ENCODE assay signal across 13 cellular contexts in the genomic region with DNA sequence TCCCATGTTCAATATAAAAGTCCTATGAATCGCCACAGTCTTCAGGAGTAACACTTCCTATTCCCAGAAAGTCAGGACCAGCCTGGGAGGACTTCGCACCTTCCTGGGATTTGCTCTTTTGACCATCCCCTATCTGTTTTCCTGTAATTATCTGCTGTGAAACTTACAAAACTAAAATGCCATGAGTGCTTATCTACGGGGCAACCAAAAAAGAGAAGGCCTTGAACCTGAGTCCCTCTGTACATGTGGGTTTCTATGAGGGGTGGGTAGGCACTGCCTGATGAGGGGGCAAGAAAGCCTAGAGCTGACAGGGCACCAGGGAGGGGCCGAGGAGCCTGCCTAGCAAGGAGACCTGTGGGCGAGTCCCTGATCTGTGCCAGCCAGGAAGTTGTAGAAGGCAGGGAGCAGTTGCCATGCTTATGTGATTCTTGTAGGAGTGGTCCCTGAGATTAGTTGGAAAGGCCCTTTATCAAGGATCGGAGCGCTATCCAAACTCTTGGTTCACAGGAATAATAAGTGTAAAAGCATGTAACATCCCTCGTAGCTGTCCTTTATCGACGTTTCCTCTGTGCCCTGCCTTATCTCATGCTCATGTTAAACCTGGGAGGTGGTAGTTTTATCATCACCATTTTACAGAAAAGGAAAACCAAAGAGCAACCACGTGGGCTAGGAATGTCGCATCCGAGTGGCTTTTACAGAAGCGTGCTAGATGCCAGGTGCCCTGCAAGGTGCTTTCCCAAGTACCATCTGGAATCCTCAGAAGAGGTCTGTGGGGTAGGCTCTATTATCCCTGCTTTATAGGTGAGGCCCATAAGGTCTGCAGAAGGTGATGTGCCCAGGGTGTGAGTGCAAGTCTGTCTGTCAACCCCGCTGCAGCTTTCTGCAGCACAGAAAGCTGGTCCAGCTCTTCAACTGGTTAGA.
DNase-seq lines count a peak whose midpoint lies in the region; ATAC-seq and TF ChIP-seq lines count a peak whose summit lies in the region.
"Had no signal": no experiment of that assay in that cellular context is flagged by ENCODE, and none has a peak within 500 bp of the region (broad histone marks: within the 10 kb centered on the region; RNA-seq: fewer than 3 reads in every experiment).

No MANE protein-coding gene starts in this region.

- intact Hi-C loops in left ventricle myocardium inferior (cut with micrococcal nuclease): no loop called here
- intact Hi-C loops in left ventricle myocardium superior (cut with micrococcal nuclease): no loop called here
- intact Hi-C loops in uterus (cut with DNase I; ENCODE audit: low total_unique reads): no loop called here
- intact Hi-C loops in adrenal gland (cut with DNase I): no loop called here

- H3K27ac ChIP-seq in left ventricle myocardium inferior (replicated peaks): peak overlapping the region; percentile 52
- peak overlapping the region; percentile 81 to 85 for H3K27ac ChIP-seq in mucosa of rectum (ENCODE audit: low read depth in 2 of 2, low read length in 2 of 2)
- H3K27ac ChIP-seq in uterus: peak overlapping the region; percentile 62 to 71
- H3K27ac ChIP-seq in adrenal gland: peak overlapping the region in 2 of 5 donors; percentile 10 to 30

- H3K27me3 ChIP-seq in left ventricle myocardium inferior (ENCODE audit: low read depth) (no peaks in the 10 kb centered on the region), mucosa of rectum (ENCODE audit: control insufficient read depth in 2 of 2, insufficient read depth in 2 of 2, low read length in 2 of 2) (no peaks in the 10 kb centered on the region), uterus (no peaks in the 10 kb centered on the region), adrenal gland (no peaks in the 10 kb centered on the region)

- H3K9me3 ChIP-seq in left ventricle myocardium inferior (replicated peaks) (no peaks in the 10 kb centered on the region), mucosa of rectum (ENCODE audit: control insufficient read depth in 2 of 2, low read length in 2 of 2) (no peaks in the 10 kb centered on the region), uterus (no peaks in the 10 kb centered on the region), adrenal gland (replicated peaks in 1 of 3) (no peaks in the 10 kb centered on the region)
- H3K9me3 ChIP-seq: HAP-1 had no signal

- H3K27ac Mint-ChIP-seq in activated naive CD8-positive, alpha-beta T cell treated with anti-CD3 and anti-CD28 coated beads for 36 hours: peak overlapping the region; percentile 100

- no peak for DNase-seq in left ventricle myocardium inferior
- no peak for DNase-seq in left ventricle myocardium superior
- no peak for DNase-seq in activated naive CD8-positive, alpha-beta T cell treated with anti-CD3 and anti-CD28 coated beads for 36 hours
- no peak for DNase-seq in uterus
- no peak for DNase-seq in NCI-H2081 (lab: John Stamatoyannopoulos, UW)
- no peak for DNase-seq in adrenal gland
- DNase-seq: cerebellar nuclear complex, NCI-H1417 treated with DMSO at 0.1 percent for 48 hours had no signal

- peaks cover 3% of the 10 kb centered on the region for H3K9me3 Mint-ChIP-seq in activated naive CD8-positive, alpha-beta T cell treated with anti-CD3 and anti-CD28 coated beads for 36 hours
- H3K9me3 Mint-ChIP-seq: neural crest cell had no signal

- peak overlapping the region; percentile 61 for H3K4me3 Mint-ChIP-seq in activated naive CD8-positive, alpha-beta T cell treated with anti-CD3 and anti-CD28 coated beads for 36 hours
- H3K4me3 Mint-ChIP-seq: CD14-positive monocyte, neural crest cell had no signal

- TF ChIP-seq CTCF in left ventricle myocardium inferior (IDR thresholded peaks at IDR 0.05; ENCODE audit: borderline replicate concordance): no peak
- TF ChIP-seq CTCF in uterus (IDR thresholded peaks at IDR 0.05): no peak
- TF ChIP-seq CTCF in adrenal gland (IDR thresholded peaks at IDR 0.05): no peak

- H3K4me1 ChIP-seq in left ventricle myocardium inferior: peaks cover 57% of the 10 kb centered on the region
- peaks cover 35 to 45% of the 10 kb centered on the region in 2 donors for H3K4me1 ChIP-seq in mucosa of rectum (ENCODE audit: control insufficient read depth in 2 of 2, insufficient read depth in 2 of 2, low read length in 2 of 2)
- H3K4me1 ChIP-seq in uterus: no peaks in the 10 kb centered on the region
- peaks cover 28 to 46% of the 10 kb centered on the region in 2 donors for H3K4me1 ChIP-seq in adrenal gland (replicated peaks in 1 of 2)
- H3K4me1 ChIP-seq: HAP-1 had no signal

- H3K4me1 Mint-ChIP-seq in activated naive CD8-positive, alpha-beta T cell treated with anti-CD3 and anti-CD28 coated beads for 36 hours: peaks cover 79% of the 10 kb centered on the region

- WGBS in adrenal gland, 4 donors: 78 to 89% (median 82%) methylated on average over 15 of the region's 15 CpGs

- peaks cover 3% of the 10 kb centered on the region for H3K27me3 Mint-ChIP-seq in activated naive CD8-positive, alpha-beta T cell treated with anti-CD3 and anti-CD28 coated beads for 36 hours

- no peak overlapping the region for H3K4me3 ChIP-seq in left ventricle myocardium inferior
- no peak overlapping the region for H3K4me3 ChIP-seq in mucosa of rectum (ENCODE audit: low read length in 2 of 2)
- H3K4me3 ChIP-seq in uterus: no peak overlapping the region
- no peak overlapping the region for H3K4me3 ChIP-seq in adrenal gland
- H3K4me3 ChIP-seq: HAP-1 had no signal

- H3K9ac ChIP-seq in mucosa of rectum (ENCODE audit: low read depth in 1 of 2, low read length in 2 of 2): peak overlapping the region; percentile 5 to 26

- peaks cover 26% of the 10 kb centered on the region for H3K36me3 Mint-ChIP-seq in activated naive CD8-positive, alpha-beta T cell treated with anti-CD3 and anti-CD28 coated beads for 36 hours
- H3K36me3 Mint-ChIP-seq: CD14-positive monocyte had no signal

- H3K36me3 ChIP-seq in left ventricle myocardium inferior: no peaks in the 10 kb centered on the region
- H3K36me3 ChIP-seq in mucosa of rectum (ENCODE audit: control insufficient read depth in 2 of 2, insufficient read depth in 2 of 2, low read length in 2 of 2): no peaks in the 10 kb centered on the region
- H3K36me3 ChIP-seq in uterus: no peaks in the 10 kb centered on the region
- H3K36me3 ChIP-seq in adrenal gland (replicated peaks in 1 of 2): no peaks in the 10 kb centered on the region
- H3K36me3 ChIP-seq: HAP-1 had no signal

- ATAC-seq in left ventricle myocardium superior (no peak), GM19395 (IDR thresholded peaks at IDR 0.05; ENCODE audit: unreplicated experiment) (no peak)

- TF ChIP-seq POLR2A in uterus (IDR thresholded peaks at IDR 0.05) (no peak), adrenal gland (IDR thresholded peaks at IDR 0.05) (no peak)
